ENCODE assay signal across 28 cellular contexts in the genomic region with DNA sequence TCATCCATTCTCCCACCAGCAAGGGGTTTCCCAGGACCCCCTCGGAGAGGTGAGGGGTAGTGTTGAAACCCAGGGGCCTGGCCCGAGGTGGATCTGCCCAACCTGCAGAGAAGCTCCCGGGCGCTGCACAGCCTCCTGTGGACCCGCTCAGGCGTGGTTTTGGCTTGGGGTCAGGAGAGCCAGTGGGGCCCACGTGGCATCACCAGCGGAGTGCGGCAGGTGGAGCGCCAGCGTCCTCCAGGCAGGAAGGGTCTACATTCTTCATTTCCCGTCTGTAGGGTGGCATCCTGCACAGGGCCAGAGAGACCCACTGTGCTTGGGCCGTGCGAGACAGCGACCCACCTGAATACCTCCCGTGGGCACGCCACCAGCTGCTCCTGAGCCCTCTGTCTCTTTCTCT.
"Had no signal": no experiment of that assay in that cellular context is flagged by ENCODE, and none has a peak within 500 bp of the region (broad histone marks: within the 10 kb centered on the region; RNA-seq: fewer than 3 reads in every experiment).

No MANE protein-coding gene starts in this region.

- FAIRE-seq: astrocyte, bronchial epithelial cell had no signal

- H3K27ac ChIP-seq: brain microvascular endothelial cell, coronary artery, dorsolateral prefrontal cortex, esophagus muscularis mucosa, foreskin keratinocyte, gastrocnemius medialis, heart right ventricle, hepatocyte, WERI-Rb-1 had no signal

- H3K36me3 ChIP-seq: brain microvascular endothelial cell, gastrocnemius medialis, WERI-Rb-1 had no signal

- H3K4me3 ChIP-seq: coronary artery, dorsolateral prefrontal cortex, esophagus muscularis mucosa, gastrocnemius medialis, heart right ventricle, hepatocyte had no signal

- DNase-seq: activated CD4-positive, alpha-beta memory T cell treated with anti-CD3 and anti-CD28 coated beads, Interleukin-2, amount 10 ng/mL, durations not matched to agents 7 days and 5 days; activated CD4-positive, alpha-beta T cell treated with anti-CD3 and anti-CD28 coated beads for 1 hour; activated CD4-positive, alpha-beta T cell treated with anti-CD3 and anti-CD28 coated beads for 4 hours; activated CD4-positive, alpha-beta T cell treated with anti-CD3 and anti-CD28 coated beads, Interleukin-2, amount 10 ng/mL, durations not matched to agents 7 days and 5 days; activated CD4-positive, alpha-beta T cell treated with anti-CD3 and anti-CD28 coated beads, Interleukin-2, amount 50 U/mL, for 4 hours; activated effector memory CD4-positive, alpha-beta T cell treated with Interleukin-2 at 50 U/mL for 16 hours; activated gamma-delta T cell treated with Interleukin-2 at 50 U/mL for 16 hours; activated naive CD4-positive, alpha-beta T cell treated with anti-CD3 and anti-CD28 coated beads, Interleukin-2, amount 50 U/mL, for 16 hours; activated naive CD4-positive, alpha-beta T cell treated with Interleukin-2 at 50 U/mL for 16 hours; activated T-cell treated with anti-CD3 and anti-CD28 coated beads, Interleukin-2, amount 50 U/mL, for 4 hours; amniotic stem cell; anterior cingulate cortex; dorsolateral prefrontal cortex; effector memory CD4-positive, alpha-beta T cell; erythroblast; gastrocnemius medialis; heart right ventricle; T-helper 17 cell; T1000; WERI-Rb-1 had no signal

- H2AFZ ChIP-seq: hepatocyte had no signal

- H3K4me1 ChIP-seq: esophagus muscularis mucosa, foreskin keratinocyte, gastrocnemius medialis, heart right ventricle had no signal

- ATAC-seq: activated T-cell treated with anti-CD3 and anti-CD28 coated beads, Interleukin-2, amount 50 U/mL, for 4 hours; activated T-helper 17 cell treated with anti-CD3 and anti-CD28 coated beads, Interleukin-2, amount 50 U/mL, for 72 hours; gastrocnemius medialis; heart right ventricle; T-helper 17 cell had no signal

- H3K27me3 ChIP-seq: brain microvascular endothelial cell, dorsolateral prefrontal cortex, esophagus muscularis mucosa, foreskin keratinocyte, gastrocnemius medialis, hepatocyte had no signal

- H3K4me2 ChIP-seq: hepatocyte had no signal

- H3K9me3 ChIP-seq: esophagus muscularis mucosa, gastrocnemius medialis, heart right ventricle had no signal

- H3K79me2 ChIP-seq: hepatocyte had no signal
